ENCODE assay signal across 16 cellular contexts in the genomic region with DNA sequence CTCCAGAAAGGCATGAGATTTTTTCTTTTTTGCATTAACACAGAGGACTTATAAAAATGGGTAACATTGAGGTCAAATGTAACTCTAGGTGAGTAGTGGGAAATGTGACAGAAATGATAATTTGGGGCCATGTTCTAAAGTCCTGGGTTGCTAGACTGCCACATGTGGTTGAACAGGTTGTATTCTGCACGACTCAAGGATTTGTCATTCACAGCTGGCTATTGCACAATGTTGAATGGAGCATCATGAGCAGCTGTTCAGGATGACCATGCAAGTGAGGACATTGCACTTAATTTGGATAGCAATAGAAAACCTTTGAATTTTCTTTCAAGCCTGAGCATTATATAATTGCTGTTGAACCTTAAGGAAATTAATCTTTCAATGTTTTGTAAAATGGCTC.
DNase-seq lines count a peak whose midpoint lies in the region; ATAC-seq lines count a peak whose summit lies in the region.
"Had no signal": no experiment of that assay in that cellular context is flagged by ENCODE, and none has a peak within 500 bp of the region (broad histone marks: within the 10 kb centered on the region; RNA-seq: fewer than 3 reads in every experiment).

No MANE protein-coding gene starts in this region.

- peak; percentile 79 for ATAC-seq in esophagus mucosa
- ATAC-seq in GM21447 (IDR thresholded peaks at IDR 0.05; ENCODE audit: unreplicated experiment): no peak
- ATAC-seq: activated CD4-positive, CD25-positive, alpha-beta regulatory T cell treated with anti-CD3 and anti-CD28 coated beads, Interleukin-2, amount 50 U/mL, for 24 hours had no signal

- DNase-seq in NCI-H510A treated with DMSO at 0.1 percent for 48 hours (lab: John Stamatoyannopoulos, UW) (peak; percentile 9), NCI-H510A (lab: John Stamatoyannopoulos, UW) (no peak), OCI-M1 (lab: John Stamatoyannopoulos, UW) (peak; percentile 1), skeletal muscle cell (ENCODE audit: low read depth) (peak; percentile 72), NCI-H82 (lab: John Stamatoyannopoulos, UW) (no peak), pons (ENCODE audit: low spot score) (no peak)
- DNase-seq: activated T-cell treated with anti-CD3 and anti-CD28 coated beads, Interleukin-2, amount 50 U/mL, for 24 hours; amygdala; hippocampal formation; NCI-H1092 treated with DMSO at 0.1 percent for 48 hours; NCI-H526 had no signal

- no peak overlapping the region for H3K4me3 ChIP-seq in skeletal muscle cell (ENCODE audit: low read depth, low read length)
- H3K4me3 ChIP-seq: lung, tibial nerve had no signal

Comparison
In these comparisons a context has a peak if more than half of its experiments do, and no peak if none do; other contexts are left out.
1. DNase-seq: peak in NCI-H510A treated with DMSO at 0.1 percent for 48 hours (single experiment), OCI-M1 (single experiment) and skeletal muscle cell (single experiment); none in NCI-H510A (single experiment), NCI-H82 (single experiment) and pons (single experiment).